22 cellular contexts compared by ENCODE assay signal in genomic region chr2:234579231-234579962, GRCh38.
DNase-seq lines count a peak whose midpoint lies in the region; ATAC-seq, FAIRE-seq and TF ChIP-seq lines count a peak whose summit lies in the region.
"Had no signal": no experiment of that assay in that cellular context is flagged by ENCODE, and none has a peak within 500 bp of the region (broad histone marks: within the 10 kb centered on the region; RNA-seq: fewer than 3 reads in every experiment).

No MANE protein-coding gene starts in this region.

- BruUV-seq in HepG2 (replicated peaks; lab: Mats Ljungman, UMichigan) (no TSS peak), PC-3 (replicated peaks; lab: Mats Ljungman, UMichigan) (no TSS peak)

- no peak for TF ChIP-seq RAD21 in HepG2 (CRISPR knock-in tag; IDR thresholded peaks at IDR 0.05)

- no peak for TF ChIP-seq EP300 in HepG2 (IDR thresholded peaks at IDR 0.05; ENCODE audit: low read depth in 2 of 2, low read length in 2 of 2)
- no peak for TF ChIP-seq EP300 in HepG2 (CRISPR knock-in tag; IDR thresholded peaks at IDR 0.05; ENCODE audit: borderline replicate concordance)

- FAIRE-seq in HepG2 (lab: Jason Lieb, UNC) = peak; percentile 40
- FAIRE-seq: A204.1, RCC 7860 had no signal

- no peaks in the 10 kb centered on the region for H3F3A ChIP-seq in PC-3 (ENCODE audit: low read length, unreplicated experiment)

- intact Hi-C loops in HepG2 (cut with micrococcal nuclease; ENCODE audit: unreplicated experiment) = no loop called here
- intact Hi-C loops in right lobe of liver (cut with DNase I) = no loop called here
- intact Hi-C loops in PC-3 (cut with micrococcal nuclease) = no loop called here
- intact Hi-C loops in posterior vena cava (cut with DNase I) = no loop called here

- no peaks in the 10 kb centered on the region for H4K20me1 ChIP-seq in HepG2 (ENCODE audit: insufficient read depth, low read length)
- H4K20me1 ChIP-seq in PC-3 (ENCODE audit: low read length) = no peaks in the 10 kb centered on the region

- H3K36me3 ChIP-seq in HepG2 (replicated peaks in 1 of 2; ENCODE audit: control insufficient read depth in 1 of 2, insufficient read depth in 2 of 2, low read length in 2 of 2) (no peaks in the 10 kb centered on the region), right lobe of liver (no peaks in the 10 kb centered on the region), PC-3 (ENCODE audit: low read depth, low read length) (no peaks in the 10 kb centered on the region)
- H3K36me3 ChIP-seq: gastroesophageal sphincter, neural progenitor cell, thoracic aorta had no signal

- peaks cover 14% of the 10 kb centered on the region for H3K9me3 ChIP-seq in HepG2 (ENCODE audit: low read length)
- no peaks in the 10 kb centered on the region for H3K9me3 ChIP-seq in right lobe of liver
- H3K9me3 ChIP-seq in PC-3 (ENCODE audit: low read length) = no peaks in the 10 kb centered on the region
- H3K9me3 ChIP-seq: gastroesophageal sphincter, thoracic aorta had no signal

- in situ Hi-C loops in HepG2 (cut with HindIII; ENCODE audit: extremely low pct_ligation_motif_present, low pct_unique_long_range_greater_than_20kb) = no loop called here

- H3K9me2 ChIP-seq in PC-3 (replicated peaks; ENCODE audit: low read length) = no peaks in the 10 kb centered on the region

- 32% methylated on average over 10 of the region's 10 CpGs for WGBS in HepG2 (ENCODE audit: low lambda C conversion rate)
- 90% methylated on average over 2 of the region's 10 CpGs for WGBS in right lobe of liver (ENCODE audit: insufficient coverage, low coverage, low lambda C conversion rate, missing lambda C conversion rate)

- peaks cover 0 to 16% of the 10 kb centered on the region in 2 experiments; a peak in 3 of 5 replicates for H3K27me3 ChIP-seq in HepG2 (ENCODE audit: control insufficient read depth in 1 of 2, insufficient read depth in 2 of 2, low read length in 2 of 2)
- no peaks in the 10 kb centered on the region for H3K27me3 ChIP-seq in right lobe of liver
- H3K27me3 ChIP-seq in PC-3 (ENCODE audit: low read length) = no peaks in the 10 kb centered on the region
- H3K27me3 ChIP-seq: neural progenitor cell had no signal

- TF ChIP-seq CTCF in HepG2 (CRISPR knock-in tag; IDR thresholded peaks at IDR 0.05) (peak; percentile 31), right lobe of liver (IDR thresholded peaks at IDR 0.05) (no peak), PC-3 (conservative IDR thresholded peaks at IDR 0.05; ENCODE audit: low read depth, low read length) (no peak), fibroblast of villous mesenchyme (IDR thresholded peaks at IDR 0.05; ENCODE audit: insufficient read depth, low read depth, low read length) (no peak)

- no peak for DNase-seq in HepG2 (ENCODE audit: low spot score)
- DNase-seq in right lobe of liver = no peak
- DNase-seq in PC-3 = peak; percentile 53
- DNase-seq in fibroblast of villous mesenchyme (ENCODE audit: low read depth) = peak; percentile 19
- DNase-seq in OCI-M1 (lab: John Stamatoyannopoulos, UW) = no peak
- DNase-seq in posterior vena cava (ENCODE audit: low spot score) = no peak
- no peak for DNase-seq in foreskin melanocyte
- DNase-seq in NAMALWA (ENCODE audit: low spot score) = no peak
- DNase-seq: activated CD4-positive, alpha-beta T cell treated with anti-CD3 and anti-CD28 coated beads for 48 hours; activated naive CD4-positive, alpha-beta T cell; aorta; CD4-positive, alpha-beta T cell; DMS79; GOT3; KBM-7; left colon; NCI-H748 treated with DMSO at 0.1 percent for 48 hours had no signal

- peak overlapping the region; percentile 29; the same call in 1 of the 2 replicates for H3K4me2 ChIP-seq in HepG2 (ENCODE audit: low read depth, low read length)
- H3K4me2 ChIP-seq in PC-3 (ENCODE audit: low read length) = no peak overlapping the region
- H3K4me2 ChIP-seq: neural progenitor cell had no signal

- CTCF ChIA-PET in HepG2 (lab: Yijun Ruan, JAX; ENCODE audit: low intra/inter-chr PET ratio, low total read pairs) (no interaction called here), PC-3 (lab: Charles Lee) (no interaction called here)

- peak overlapping the region; percentile 16 for H2AFZ ChIP-seq in HepG2 (ENCODE audit: low read length)
- no peak overlapping the region for H2AFZ ChIP-seq in PC-3 (ENCODE audit: low read length)
- H2AFZ ChIP-seq: neural progenitor cell had no signal

- peak; percentile 75 for ATAC-seq in HepG2
- ATAC-seq in right lobe of liver = no peak
- peak; percentile 56 for ATAC-seq in PC-3
- ATAC-seq: gastroesophageal sphincter, left colon had no signal

- H3K4me1 ChIP-seq in HepG2 (ENCODE audit: insufficient read depth, low read length) (peaks cover 18% of the 10 kb centered on the region), right lobe of liver (no peaks in the 10 kb centered on the region), PC-3 (ENCODE audit: insufficient read depth, low read length) (no peaks in the 10 kb centered on the region)
- H3K4me1 ChIP-seq: gastroesophageal sphincter had no signal

- no peak for TF ChIP-seq POLR2A in HepG2 (IDR thresholded peaks at IDR 0.05; ENCODE audit: insufficient read depth in 1 of 2, low read depth in 2 of 2, low read length in 2 of 2)
- TF ChIP-seq POLR2A in right lobe of liver (IDR thresholded peaks at IDR 0.05) = no peak

- H3K4me3 ChIP-seq in HepG2 (replicated peaks in 1 of 3; ENCODE audit: insufficient read depth in 1 of 3, low read depth in 2 of 3, low read length in 3 of 3) = no peak overlapping the region
- no peak overlapping the region for H3K4me3 ChIP-seq in right lobe of liver
- H3K4me3 ChIP-seq in PC-3 (ENCODE audit: low read length) = no peak overlapping the region
- H3K4me3 ChIP-seq in fibroblast of villous mesenchyme (ENCODE audit: low read depth, low read length) = no peak overlapping the region
- H3K4me3 ChIP-seq: gastroesophageal sphincter, neural progenitor cell, thoracic aorta had no signal

- H3K9ac ChIP-seq in HepG2 (ENCODE audit: insufficient read depth, low read depth, low read length) (no peak overlapping the region), PC-3 (ENCODE audit: low read length) (no peak overlapping the region)
- H3K9ac ChIP-seq: neural progenitor cell had no signal

- H3K27ac ChIP-seq in HepG2 (ENCODE audit: extremely low read length, insufficient read depth, low read length) (no peak overlapping the region), right lobe of liver (no peak overlapping the region), PC-3 (ENCODE audit: low read length) (no peak overlapping the region)
- H3K27ac ChIP-seq: gastroesophageal sphincter, neural progenitor cell, thoracic aorta had no signal

- no peaks in the 10 kb centered on the region for H3K79me2 ChIP-seq in HepG2 (ENCODE audit: insufficient read depth, low read length)
- H3K79me2 ChIP-seq in PC-3 (ENCODE audit: low read length) = no peaks in the 10 kb centered on the region

- POLR2A ChIA-PET in HepG2 (lab: Yijun Ruan, JAX) (no interaction called here), PC-3 (lab: Charles Lee; ENCODE audit: unreplicated experiment) (no interaction called here)

TF ChIP-seq in HepG2, 621 proteins besides CTCF, POLR2A, EP300 and RAD21 (continues in another document):
- TF ChIP-seq ARNT2 (CRISPR knock-in tag; IDR thresholded peaks at IDR 0.05; ENCODE audit: low read depth) (0 out of 2 replicates have a peak, but pooled peaks have one; percentile 31), ATF7-NPFF (CRISPR knock-in tag; IDR thresholded peaks at IDR 0.05; ENCODE audit: low read depth) (0 out of 2 replicates have a peak, but pooled peaks have one; percentile 57), ZNF768 (CRISPR knock-in tag; IDR thresholded peaks at IDR 0.05) (0 out of 2 replicates have a peak, but pooled peaks have one; percentile 28), JUND (CRISPR knock-in tag; IDR thresholded peaks at IDR 0.05) (0 out of 2 replicates have a peak, but pooled peaks have one; percentile 34), SALL1 (CRISPR knock-in tag; IDR thresholded peaks at IDR 0.05) (peak; percentile 12; the same call in 1 of the 2 replicates), ZNF83 (CRISPR knock-in tag; IDR thresholded peaks at IDR 0.05; ENCODE audit: borderline replicate concordance) (no peak), ZNF280D (CRISPR knock-in tag; IDR thresholded peaks at IDR 0.05) (no peak), XRCC5 (optimal IDR thresholded peaks at IDR 0.05; ENCODE audit: low read length) (peak; percentile 32)

Comparison
In these comparisons a context has a peak if more than half of its experiments do, and no peak if none do; other contexts are left out.
1. ATAC-seq: peak in HepG2 (single experiment) and PC-3 (single experiment); none in right lobe of liver (0 of 4).
2. DNase-seq: peak in PC-3 (single experiment) and fibroblast of villous mesenchyme (single experiment); none in HepG2 (single experiment), right lobe of liver (0 of 3), OCI-M1 (single experiment), posterior vena cava (single experiment), foreskin melanocyte (single experiment) and NAMALWA (single experiment).